In the genomic region with DNA sequence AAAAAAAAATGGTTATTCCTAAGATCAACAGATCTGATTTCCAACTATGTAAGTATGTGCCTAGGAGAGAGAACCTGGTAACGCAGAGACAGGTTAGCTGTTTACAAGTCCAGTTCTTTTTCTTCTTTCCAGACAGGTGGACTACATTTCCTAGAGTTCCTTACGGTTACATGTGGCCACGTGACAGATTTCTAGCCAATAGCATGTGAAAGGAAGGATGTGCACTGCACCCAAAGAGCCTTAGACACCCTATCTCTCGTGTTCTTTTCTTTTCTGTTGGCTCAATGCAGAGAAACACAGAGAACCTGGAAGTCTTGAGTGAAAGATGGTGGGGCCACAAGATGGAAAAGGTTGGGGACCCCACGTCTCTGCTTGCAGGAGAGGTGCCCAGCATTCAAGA, we compare ENCODE assay signal across 24 cellular contexts.
"Had no signal": no experiment of that assay in that cellular context is flagged by ENCODE, and none has a peak within 500 bp of the region (broad histone marks: within the 10 kb centered on the region; RNA-seq: fewer than 3 reads in every experiment).

No MANE protein-coding gene starts in this region.

- H3K4me1 Mint-ChIP-seq: activated CD4-positive, alpha-beta T cell treated with anti-CD3 and anti-CD28 coated beads, Interleukin-2, amount 10 ng/mL, durations not matched to agents 7 days and 5 days; T-cell had no signal

- H3K4me3 ChIP-seq: adrenal gland, SJSA1 had no signal

- H3K27ac Mint-ChIP-seq: activated CD4-positive, alpha-beta memory T cell treated with anti-CD3 and anti-CD28 coated beads for 36 hours; activated CD4-positive, alpha-beta T cell treated with anti-CD3 and anti-CD28 coated beads, Interleukin-2, amount 10 ng/mL, durations not matched to agents 7 days and 5 days; activated naive CD4-positive, alpha-beta T cell treated with anti-CD3 and anti-CD28 coated beads for 36 hours; activated naive CD8-positive, alpha-beta T cell; T-cell had no signal

- H3K36me3 Mint-ChIP-seq: activated CD4-positive, alpha-beta memory T cell treated with anti-CD3 and anti-CD28 coated beads for 36 hours; T-cell had no signal

- H3K27me3 Mint-ChIP-seq: activated CD4-positive, alpha-beta memory T cell treated with anti-CD3 and anti-CD28 coated beads for 36 hours; activated CD4-positive, alpha-beta T cell treated with anti-CD3 and anti-CD28 coated beads, Interleukin-2, amount 10 ng/mL, durations not matched to agents 7 days and 5 days; activated naive CD8-positive, alpha-beta T cell had no signal

- H3K9me3 Mint-ChIP-seq: activated CD4-positive, alpha-beta memory T cell treated with anti-CD3 and anti-CD28 coated beads for 36 hours; activated CD4-positive, alpha-beta T cell treated with anti-CD3 and anti-CD28 coated beads, Interleukin-2, amount 10 ng/mL, durations not matched to agents 7 days and 5 days; activated naive CD4-positive, alpha-beta T cell treated with anti-CD3 and anti-CD28 coated beads for 36 hours; activated T-cell treated with anti-CD3 and anti-CD28 coated beads, Interleukin-2, amount 50 U/mL, for 4 hours; T-cell had no signal

- H3K27me3 ChIP-seq: adrenal gland, SJSA1 had no signal

- H3K27ac ChIP-seq: adrenal gland, SJSA1 had no signal

- ATAC-seq: activated T-cell treated with anti-CD3 and anti-CD28 coated beads, Interleukin-2, amount 50 U/mL, for 4 hours; PC-3; T-cell had no signal

- H3K4me3 Mint-ChIP-seq: activated CD4-positive, alpha-beta memory T cell treated with anti-CD3 and anti-CD28 coated beads for 36 hours; activated CD4-positive, alpha-beta T cell treated with anti-CD3 and anti-CD28 coated beads, Interleukin-2, amount 10 ng/mL, durations not matched to agents 7 days and 5 days; activated naive CD4-positive, alpha-beta T cell treated with anti-CD3 and anti-CD28 coated beads for 36 hours; activated naive CD8-positive, alpha-beta T cell; activated T-cell treated with anti-CD3 and anti-CD28 coated beads, Interleukin-2, amount 50 U/mL, for 4 hours; T-cell had no signal

- H3K9me3 ChIP-seq: adrenal gland, SJSA1 had no signal

- DNase-seq: activated CD4-positive, alpha-beta memory T cell treated with anti-CD3 and anti-CD28 coated beads for 36 hours; activated CD4-positive, alpha-beta T cell treated with anti-CD3 and anti-CD28 coated beads, Interleukin-2, amount 10 ng/mL, durations not matched to agents 7 days and 5 days; activated CD4-positive, CD25-positive, alpha-beta regulatory T cell; activated CD8-positive, alpha-beta memory T cell treated with anti-CD3 and anti-CD28 coated beads for 24 hours; activated effector memory CD4-positive, alpha-beta T cell treated with anti-CD3 and anti-CD28 coated beads, Interleukin-2, amount 50 U/mL, for 16 hours; activated naive CD4-positive, alpha-beta T cell treated with anti-CD3 and anti-CD28 coated beads for 36 hours; activated T-cell treated with anti-CD3 and anti-CD28 coated beads, Interleukin-2, amount 50 U/mL, for 4 hours; adrenal gland; anterior cingulate cortex; Karpas-422; MM.1S; NCI-H1105 treated with DMSO at 0.1 percent for 48 hours; NCI-H1436 treated with DMSO at 0.1 percent for 48 hours; NCI-H187; NCI-H2081; NCI-H510A treated with DMSO at 0.1 percent for 48 hours; NCI-H69; PC-3; SHP77; T-cell; T-helper 2 cell; T1000 had no signal

- H3K36me3 ChIP-seq: adrenal gland, SJSA1 had no signal
